8 cellular contexts compared by ENCODE assay signal in the genomic region with DNA sequence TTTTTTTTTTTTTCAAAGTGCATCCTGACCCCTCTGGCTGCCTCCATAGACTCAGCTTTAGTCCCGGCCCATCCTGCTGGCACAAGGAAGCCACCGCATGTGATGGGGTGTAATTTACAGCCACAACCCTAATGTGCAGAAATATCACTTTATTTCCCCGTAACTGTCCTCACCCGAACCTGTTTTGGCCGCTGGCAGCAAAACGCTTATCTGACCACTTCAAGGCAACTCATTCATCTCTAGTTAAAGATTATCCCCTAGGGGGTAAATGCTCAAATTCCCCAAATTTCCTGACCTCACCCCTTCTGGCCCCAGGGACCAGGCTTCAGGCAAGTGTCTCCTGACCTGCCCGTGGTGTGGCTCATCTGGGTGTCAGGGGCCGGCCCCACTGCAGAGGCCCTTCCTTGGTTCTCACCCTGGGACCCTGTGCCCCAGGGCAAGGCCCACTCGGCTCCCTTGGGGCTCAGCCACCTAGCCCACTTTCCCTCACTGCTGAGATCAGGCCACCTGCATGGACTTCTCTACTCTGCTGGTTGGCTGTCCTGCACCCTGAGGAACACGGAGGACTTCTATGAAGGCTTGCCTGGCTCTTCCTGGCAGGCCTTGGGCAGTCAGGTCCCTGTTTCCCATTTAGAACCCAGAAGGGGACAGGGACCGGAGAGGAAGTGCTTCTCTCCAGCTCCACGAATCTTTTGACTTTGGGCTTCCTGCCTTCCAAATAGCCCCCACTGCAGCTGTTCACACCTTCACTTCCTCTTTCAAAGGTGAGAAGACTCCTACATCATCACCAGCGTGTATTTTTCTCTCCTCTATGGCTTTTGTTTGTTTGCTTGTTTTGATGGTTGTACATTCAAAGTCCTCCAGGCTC. TPM values are rescaled to one million over a fixed set of nuclear protein-coding genes. Genes with fewer than 3 reads are reported as not detected.
DNase-seq lines count a peak whose midpoint lies in the region; ATAC-seq and TF ChIP-seq lines count a peak whose summit lies in the region.

No MANE protein-coding gene starts in this region.

- no peaks in the 10 kb centered on the region for H4K20me1 ChIP-seq in hepatocyte (ENCODE audit: insufficient read depth, poor library complexity, severe bottlenecking)

- H3K4me1 ChIP-seq in Peyer's patch (peaks cover 8 to 16% (median 12%) of the 10 kb centered on the region in 4 donors), hepatocyte (ENCODE audit: insufficient read depth) (peaks cover 45% of the 10 kb centered on the region)

- H3K4me3 ChIP-seq in Peyer's patch, result peak overlapping the region in 2 of 4 donors; percentile 48
- no peak overlapping the region for H3K4me3 ChIP-seq in hepatocyte

- ATAC-seq in GM21723 (IDR thresholded peaks at IDR 0.05; ENCODE audit: unreplicated experiment), result peak; percentile 57
- ATAC-seq in GM19467 (IDR thresholded peaks at IDR 0.05; ENCODE audit: unreplicated experiment), result no peak

- H3K9me3 ChIP-seq in Peyer's patch (no peaks in the 10 kb centered on the region), hepatocyte (ENCODE audit: low read depth) (no peaks in the 10 kb centered on the region)

- DNase-seq in GM13977 (ENCODE audit: low spot score) (peak; percentile 71), Peyer's patch (peak; percentile 40 to 69 (median 53)), hepatocyte (ENCODE audit: low spot score) (no peak), retina (no peak), NCI-H226 (no peak)
- DNase-seq in activated effector memory CD4-positive, alpha-beta T cell treated with Interleukin-2 at 50 U/mL for 16 hours, result no peak

- no peak for TF ChIP-seq CTCF in GM13977 (IDR thresholded peaks at IDR 0.05; ENCODE audit: extremely low read depth, insufficient read depth, missing control alignments)
- no peak for TF ChIP-seq CTCF in Peyer's patch (IDR thresholded peaks at IDR 0.05)
- no peak for TF ChIP-seq CTCF in hepatocyte (IDR thresholded peaks at IDR 0.05; ENCODE audit: poor library complexity)

- H3K27ac ChIP-seq in Peyer's patch (peak overlapping the region in 1 of 4 donors; percentile 49), hepatocyte (peak overlapping the region; percentile 54)

- 65% methylated on average over 13 of the region's 13 CpGs for WGBS in hepatocyte (ENCODE audit: low lambda C conversion rate, missing lambda C conversion rate)

- TF ChIP-seq POLR2A in Peyer's patch (IDR thresholded peaks at IDR 0.05), result no peak

- H3K79me2 ChIP-seq in hepatocyte, result no peaks in the 10 kb centered on the region

- no peaks in the 10 kb centered on the region for H3K36me3 ChIP-seq in Peyer's patch
- no peaks in the 10 kb centered on the region for H3K36me3 ChIP-seq in hepatocyte (replicated peaks; ENCODE audit: insufficient read depth, low read depth)

- peak overlapping the region; percentile 90 for H2AFZ ChIP-seq in hepatocyte

- H3K27me3 ChIP-seq in Peyer's patch (no peaks in the 10 kb centered on the region), hepatocyte (no peaks in the 10 kb centered on the region)

- in situ Hi-C loops in GM13977 (cut with MboI; ENCODE audit: low pct_unique_long_range_greater_than_20kb, low sequenced_read_pairs, unreplicated experiment), result no loop called here

- H3K4me2 ChIP-seq in hepatocyte, result peak overlapping the region; percentile 89

- H3K9me2 ChIP-seq in hepatocyte (replicated peaks; ENCODE audit: insufficient read depth), result no peaks in the 10 kb centered on the region

RNA-seq across cellular contexts. Expression of a gene that starts 53.3 kb away (rescaled TPM):
- total RNA-seq in Peyer's patch, result 1 to 10 TPM; 6.6 to 7.5 (median 6.9) TPM
- 13.2 and 16.4 TPM in 2 replicates for total RNA-seq in hepatocyte
- 13.1 and 19.1 TPM in 2 replicates for polyA plus RNA-seq in hepatocyte

Comparison
In these comparisons a context has a peak if more than half of its experiments do, and no peak if none do; other contexts are left out.
1. DNase-seq: peak in GM13977 (single experiment) and Peyer's patch (3 of 3); none in hepatocyte (single experiment), activated effector memory CD4-positive, alpha-beta T cell treated with Interleukin-2 at 50 U/mL for 16 hours (single experiment), retina (single experiment) and NCI-H226 (single experiment).